ENCODE assay signal across 18 cellular contexts in the genomic region with DNA sequence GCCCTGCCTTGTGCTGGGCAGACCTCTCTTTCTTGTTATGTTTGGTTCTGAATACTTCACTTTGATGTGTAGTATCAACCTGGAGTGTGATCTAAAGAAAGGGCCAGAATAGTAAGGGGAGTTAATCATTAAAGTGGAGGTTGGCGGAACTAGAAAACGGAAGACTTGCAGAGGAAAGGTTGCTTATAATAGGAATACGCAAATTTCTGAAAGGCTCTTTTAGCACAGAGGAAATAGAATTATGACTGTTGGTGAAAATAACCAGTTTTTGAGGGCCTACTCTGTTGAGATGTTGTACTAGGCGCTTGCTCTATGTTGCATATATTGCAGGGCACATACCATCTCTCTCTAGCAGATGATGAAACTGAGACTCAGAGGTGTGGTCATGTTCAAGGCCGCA.
DNase-seq lines count a peak whose midpoint lies in the region; ATAC-seq and TF ChIP-seq lines count a peak whose summit lies in the region.
"Had no signal": no experiment of that assay in that cellular context is flagged by ENCODE, and none has a peak within 500 bp of the region (broad histone marks: within the 10 kb centered on the region; RNA-seq: fewer than 3 reads in every experiment).

No MANE protein-coding gene starts in this region.

- intact Hi-C loops in activated B cell treated with CpG ODN at 0.5 μM for 24 hours (cut with micrococcal nuclease): no loop called here

- CTCF ChIA-PET in activated B cell treated with CpG ODN at 0.5 μM for 24 hours (lab: Charles Lee): interaction anchor here (5.6 kb wide), 1 partner anchor 89 kb away, joined by 49 read pairs; no protein-coding TSS in a partner anchor

- no peaks in the 10 kb centered on the region for H3K36me3 Mint-ChIP-seq in activated B cell treated with CpG ODN at 0.5 μM for 24 hours (ENCODE audit: low read depth)
- H3K36me3 Mint-ChIP-seq: natural killer cell had no signal

- TF ChIP-seq CTCF in activated B cell treated with CpG ODN at 0.5 μM for 24 hours (IDR thresholded peaks at IDR 0.05): no peak

- H3K4me3 Mint-ChIP-seq in activated B cell treated with CpG ODN at 0.5 μM for 24 hours: no peak overlapping the region
- H3K4me3 Mint-ChIP-seq: activated naive CD8-positive, alpha-beta T cell treated with anti-CD3 and anti-CD28 coated beads, Interleukin-2, amount 10 ng/mL, durations not matched to agents 7 days and 5 days; natural killer cell had no signal

- H3K27me3 Mint-ChIP-seq in activated B cell treated with CpG ODN at 0.5 μM for 24 hours: no peaks in the 10 kb centered on the region
- H3K27me3 Mint-ChIP-seq: activated naive CD8-positive, alpha-beta T cell treated with anti-CD3 and anti-CD28 coated beads, Interleukin-2, amount 10 ng/mL, durations not matched to agents 7 days and 5 days had no signal

- no peaks in the 10 kb centered on the region for H3K9me3 Mint-ChIP-seq in activated B cell treated with CpG ODN at 0.5 μM for 24 hours
- H3K9me3 Mint-ChIP-seq: activated naive CD8-positive, alpha-beta T cell treated with anti-CD3 and anti-CD28 coated beads, Interleukin-2, amount 10 ng/mL, durations not matched to agents 7 days and 5 days; natural killer cell had no signal

- peak overlapping the region; percentile 80 for H3K27ac Mint-ChIP-seq in activated B cell treated with CpG ODN at 0.5 μM for 24 hours
- H3K27ac Mint-ChIP-seq: activated naive CD8-positive, alpha-beta T cell treated with anti-CD3 and anti-CD28 coated beads, Interleukin-2, amount 10 ng/mL, durations not matched to agents 7 days and 5 days; natural killer cell had no signal

- ATAC-seq in GM18861 (IDR thresholded peaks at IDR 0.05; ENCODE audit: unreplicated experiment): peak; percentile 56
- peak; percentile 73 for ATAC-seq in GM21390 (IDR thresholded peaks at IDR 0.05; ENCODE audit: unreplicated experiment)
- peak; percentile 54 for ATAC-seq in HG03060 (IDR thresholded peaks at IDR 0.05; ENCODE audit: low read depth, unreplicated experiment)
- ATAC-seq in activated B cell treated with CpG ODN at 0.5 μM for 24 hours (ENCODE audit: low read depth): peak; percentile 56
- ATAC-seq in GM19328 (IDR thresholded peaks at IDR 0.05; ENCODE audit: unreplicated experiment): no peak
- ATAC-seq: esophagus mucosa, natural killer cell, right cardiac atrium had no signal

- DNase-seq in activated B cell treated with CpG ODN at 0.5 μM for 24 hours: no peak
- no peak for DNase-seq in stimulated activated CD4-positive, alpha-beta T cell treated with anti-CD3 and anti-CD28 coated beads, Interleukin-4, amount 100 ng/mL, for 4 hours
- no peak for DNase-seq in DMS 273 treated with DMSO at 0.1 percent for 48 hours (lab: John Stamatoyannopoulos, UW)
- DNase-seq in NCI-H1417 (lab: John Stamatoyannopoulos, UW): no peak
- DNase-seq: activated naive CD8-positive, alpha-beta T cell treated with anti-CD3 and anti-CD28 coated beads, Interleukin-2, amount 10 ng/mL, durations not matched to agents 7 days and 5 days; hippocampal formation; KG1; natural killer cell; NCI-H1694 treated with DMSO at 0.1 percent for 48 hours; NCI-H526 treated with DMSO at 0.1 percent for 48 hours; right cardiac atrium; stimulated activated naive CD4-positive, alpha-beta T cell treated with Interleukin-2 at 50 U/mL for 16 hours; T1000 had no signal

- H3K4me1 Mint-ChIP-seq in activated B cell treated with CpG ODN at 0.5 μM for 24 hours: peaks cover 25% of the 10 kb centered on the region
- H3K4me1 Mint-ChIP-seq: natural killer cell had no signal

- POLR2A ChIA-PET in activated B cell treated with CpG ODN at 0.5 μM for 24 hours (lab: Charles Lee): no interaction called here
